20 cellular contexts compared by ENCODE assay signal in the genomic region with DNA sequence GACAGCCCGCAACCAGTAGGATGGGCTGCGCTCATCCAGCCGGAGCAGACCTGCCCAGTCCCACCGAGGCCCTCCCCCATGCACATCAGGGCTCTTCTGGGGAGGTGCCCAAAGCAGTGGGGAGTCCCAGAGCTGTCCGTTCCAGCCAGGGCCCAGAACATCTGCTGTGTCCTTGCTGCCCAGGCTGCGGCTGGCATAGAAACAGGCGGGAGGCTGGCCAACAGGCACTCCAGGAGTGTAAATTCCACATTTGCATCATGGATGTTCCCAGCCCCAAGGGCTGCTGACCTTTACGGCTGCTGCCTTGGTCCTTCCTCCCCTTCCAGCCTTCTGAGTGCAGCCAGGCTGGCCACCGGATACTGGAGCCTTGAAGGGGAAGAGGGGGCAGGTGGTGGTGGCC. TPM values are rescaled to one million over a fixed set of nuclear protein-coding genes. Genes with fewer than 3 reads are reported as not detected.
DNase-seq lines count a peak whose midpoint lies in the region; ATAC-seq and TF ChIP-seq lines count a peak whose summit lies in the region.
"Had no signal": no experiment of that assay in that cellular context is flagged by ENCODE, and none has a peak within 500 bp of the region (broad histone marks: within the 10 kb centered on the region; RNA-seq: fewer than 3 reads in every experiment).

No MANE protein-coding gene starts in this region.

- H3K4me3 ChIP-seq in NT2/D1 (ENCODE audit: insufficient read length, low read depth): no peak overlapping the region
- no peak overlapping the region for H3K4me3 ChIP-seq in osteoblast (ENCODE audit: insufficient read depth, low read length)
- H3K4me3 ChIP-seq: dorsolateral prefrontal cortex, sigmoid colon had no signal

- H3K36me3 ChIP-seq in NT2/D1 (ENCODE audit: insufficient read depth, insufficient read length, low read length): no peaks in the 10 kb centered on the region
- no peaks in the 10 kb centered on the region for H3K36me3 ChIP-seq in osteoblast (ENCODE audit: insufficient read depth, low read length)
- H3K36me3 ChIP-seq: sigmoid colon had no signal

- H3K9me3 ChIP-seq in NT2/D1 (ENCODE audit: insufficient read depth, low read length) (no peaks in the 10 kb centered on the region), osteoblast (ENCODE audit: low read depth, low read length) (no peaks in the 10 kb centered on the region)
- H3K9me3 ChIP-seq: sigmoid colon had no signal

- TF ChIP-seq CTCF in osteoblast (IDR thresholded peaks at IDR 0.05; ENCODE audit: extremely low read depth, low read depth, low read length): no peak

- peak; percentile 74 for DNase-seq in NCI-H1092 (lab: John Stamatoyannopoulos, UW)
- DNase-seq in NT2/D1 (ENCODE audit: low read depth, low spot score): no peak
- DNase-seq in left cardiac atrium: peak; percentile 58
- DNase-seq in osteoblast (ENCODE audit: insufficient read length, low spot score, missing footprints): peak; percentile 47
- DNase-seq in activated CD4-positive, alpha-beta T cell treated with anti-CD3 and anti-CD28 coated beads for 4 hours: no peak
- no peak for DNase-seq in islet precursor cell
- DNase-seq: activated B cell treated with CpG ODN at 0.5 μM for 24 hours; activated CD4-positive, alpha-beta memory T cell treated with anti-CD3 and anti-CD28 coated beads, Interleukin-2, amount 10 ng/mL, durations not matched to agents 7 days and 5 days; activated naive CD8-positive, alpha-beta T cell treated with anti-CD3 and anti-CD28 coated beads, Interleukin-2, amount 10 ng/mL, durations not matched to agents 7 days and 5 days; central memory CD4-positive, alpha-beta T cell; EL; natural killer cell; NCI-H1417 treated with DMSO at 0.1 percent for 48 hours; sigmoid colon; stimulated activated CD4-positive, alpha-beta T cell treated with anti-CD3 and anti-CD28 coated beads, Interleukin-15, amount 100 ng/mL, for 24 hours; stimulated activated naive CD8-positive, alpha-beta T cell treated with anti-CD3 and anti-CD28 coated beads, Interleukin-15, Interleukin-2, amounts not matched to agents 100 U/mL and 50 U/mL, for 24 hours; T-helper 9 cell had no signal

- no peak overlapping the region for H3K4me2 ChIP-seq in osteoblast (ENCODE audit: insufficient read depth, low read length)

- H3K79me2 ChIP-seq in osteoblast (ENCODE audit: insufficient read depth, low read length): no peaks in the 10 kb centered on the region
- H3K79me2 ChIP-seq: parathyroid adenoma had no signal

- peaks cover 5% of the 10 kb centered on the region for H3K27me3 ChIP-seq in NT2/D1 (ENCODE audit: insufficient read depth, insufficient read length)
- H3K27me3 ChIP-seq in osteoblast (ENCODE audit: insufficient read depth, low read length): no peaks in the 10 kb centered on the region

- H2AFZ ChIP-seq in osteoblast (ENCODE audit: low read length): no peak overlapping the region

- ATAC-seq in left cardiac atrium (peak; percentile 73 to 79), GM18870 (IDR thresholded peaks at IDR 0.05; ENCODE audit: unreplicated experiment) (no peak)
- ATAC-seq: natural killer cell; stimulated activated naive CD8-positive, alpha-beta T cell treated with anti-CD3 and anti-CD28 coated beads, Interleukin-15, Interleukin-2, amounts not matched to agents 100 U/mL and 50 U/mL, for 24 hours had no signal

- H3K4me1 ChIP-seq in NT2/D1 (ENCODE audit: insufficient read depth, insufficient read length) (peaks cover 17% of the 10 kb centered on the region), osteoblast (ENCODE audit: insufficient read depth, low read length) (peaks cover 35% of the 10 kb centered on the region)
- H3K4me1 ChIP-seq: parathyroid adenoma, sigmoid colon had no signal

- H3K9ac ChIP-seq in NT2/D1 (ENCODE audit: insufficient read length, low read depth): peak overlapping the region; percentile 16
- H3K9ac ChIP-seq: parathyroid adenoma had no signal

- no peak overlapping the region for H3K27ac ChIP-seq in osteoblast (ENCODE audit: low read depth, low read length)
- H3K27ac ChIP-seq: dorsolateral prefrontal cortex, parathyroid adenoma, sigmoid colon had no signal

- intact Hi-C loops in left cardiac atrium (cut with DNase I): no loop called here

- H4K20me1 ChIP-seq in osteoblast (ENCODE audit: insufficient read depth, low read length): no peaks in the 10 kb centered on the region

RNA-seq across cellular contexts. Expression of a gene that starts 30.0 kb away (rescaled TPM):
- total RNA-seq in left cardiac atrium (10 to 100 TPM; 36.7 to 39.7 TPM), osteoblast (3.6 and 6.8 TPM in 2 replicates)
- total RNA-seq: activated B cell treated with CpG ODN at 0.5 μM for 24 hours; activated CD4-positive, alpha-beta memory T cell treated with anti-CD3 and anti-CD28 coated beads, Interleukin-2, amount 10 ng/mL, durations not matched to agents 7 days and 5 days; activated naive CD8-positive, alpha-beta T cell treated with anti-CD3 and anti-CD28 coated beads, Interleukin-2, amount 10 ng/mL, durations not matched to agents 7 days and 5 days had no signal

Comparison
In these comparisons a context has a peak if more than half of its experiments do, and no peak if none do; other contexts are left out.
1. DNase-seq: peak in NCI-H1092 (single experiment), left cardiac atrium (single experiment) and osteoblast (single experiment); none in NT2/D1 (single experiment), activated CD4-positive, alpha-beta T cell treated with anti-CD3 and anti-CD28 coated beads for 4 hours (0 of 2) and islet precursor cell (single experiment).